Comparison of ENCODE assay signal across 9 cellular contexts in genomic region chr11:20368441-20368840, GRCh38. TPM values are rescaled to one million over a fixed set of nuclear protein-coding genes. Genes with fewer than 3 reads are reported as not detected.
DNase-seq lines count a peak whose midpoint lies in the region; ATAC-seq and TF ChIP-seq lines count a peak whose summit lies in the region.
"Had no signal": no experiment of that assay in that cellular context is flagged by ENCODE, and none has a peak within 500 bp of the region (broad histone marks: within the 10 kb centered on the region; RNA-seq: fewer than 3 reads in every experiment).

No MANE protein-coding gene starts in this region.

- intact Hi-C loops in psoas muscle (cut with DNase I) = no loop called here

- DNase-seq in H4 (ENCODE audit: low spot score) (peak; percentile 70), NCI-H82 treated with DMSO at 0.1 percent for 48 hours (lab: John Stamatoyannopoulos, UW; ENCODE audit: unreplicated experiment) (peak; percentile 50), cardiac fibroblast (ENCODE audit: low read depth in 2 of 2) (peak; percentile 18 to 26), psoas muscle (no peak)
- no peak for DNase-seq in activated CD4-positive, CD25-positive, alpha-beta regulatory T cell treated with anti-CD3 and anti-CD28 coated beads, Interleukin-2, amount 50 U/mL, for 72 hours
- DNase-seq: NCI-H1417 treated with DMSO at 0.1 percent for 48 hours had no signal

- no peaks in the 10 kb centered on the region for H3K9me3 ChIP-seq in psoas muscle
- H3K9me3 ChIP-seq: esophagus muscularis mucosa had no signal

- H3K27me3 ChIP-seq in psoas muscle (ENCODE audit: insufficient read depth in 3 of 3, low read length in 2 of 3) = no peaks in the 10 kb centered on the region
- H3K27me3 ChIP-seq: esophagus muscularis mucosa had no signal

- H3K27ac ChIP-seq in psoas muscle = no peak overlapping the region

- H3K4me3 ChIP-seq in cardiac fibroblast (replicated peaks in 1 of 2; ENCODE audit: low read depth in 2 of 2, low read length in 2 of 2) = no peak overlapping the region
- H3K4me3 ChIP-seq in psoas muscle = peak overlapping the region; percentile 35
- H3K4me3 ChIP-seq: esophagus muscularis mucosa had no signal

- peaks cover 4 to 51% of the 10 kb centered on the region in 2 donors for H3K36me3 ChIP-seq in psoas muscle (ENCODE audit: insufficient read depth in 1 of 2, low read depth in 1 of 2)

- TF ChIP-seq CTCF in cardiac fibroblast (IDR thresholded peaks at IDR 0.05; ENCODE audit: low read depth, low read length) (no peak), psoas muscle (IDR thresholded peaks at IDR 0.05) (no peak)

- ATAC-seq in psoas muscle = no peak
- no peak for ATAC-seq in HG03175 (IDR thresholded peaks at IDR 0.05; ENCODE audit: unreplicated experiment)
- ATAC-seq in GM21576 (IDR thresholded peaks at IDR 0.05; ENCODE audit: unreplicated experiment) = no peak

- H3K4me1 ChIP-seq in psoas muscle = peaks cover 27% of the 10 kb centered on the region

RNA-seq across cellular contexts. Expression of gene HTATIP2, which starts 4.9 kb away (rescaled TPM):
- total RNA-seq in H4 (2014; rRNA removed; shearing (Covaris generic)) = 24.8 and 36.7 TPM in 2 replicates
- 10 to 100 TPM; 31.3 to 62.9 (median 45.6) TPM for total RNA-seq in psoas muscle
- 100 to 1,000 TPM in 1 of 3 donors, 10 to 100 TPM in 2; 54.4 to 184 (median 60.8) TPM for polyA plus RNA-seq in psoas muscle

RNA-seq across cellular contexts. Expression of gene PRMT3, which starts 19.1 kb away (rescaled TPM):
- 33.7 and 42.4 TPM in 2 replicates for total RNA-seq in H4 (2014; rRNA removed; shearing (Covaris generic))
- 10 to 100 TPM in 3 of 4 donors, 1 to 10 TPM in 1; 6.3 to 23.2 (median 17.2) TPM for total RNA-seq in psoas muscle
- polyA plus RNA-seq in psoas muscle = 10 to 100 TPM; 10.0 to 22.1 (median 14.6) TPM

Comparison
In these comparisons a context has a peak if more than half of its experiments do, and no peak if none do; other contexts are left out.
1. DNase-seq: peak in H4 (single experiment), NCI-H82 treated with DMSO at 0.1 percent for 48 hours (single experiment) and cardiac fibroblast (2 of 2); none in psoas muscle (0 of 2) and activated CD4-positive, CD25-positive, alpha-beta regulatory T cell treated with anti-CD3 and anti-CD28 coated beads, Interleukin-2, amount 50 U/mL, for 72 hours (single experiment).